ENCODE assay signal across 9 cellular contexts in the genomic region with DNA sequence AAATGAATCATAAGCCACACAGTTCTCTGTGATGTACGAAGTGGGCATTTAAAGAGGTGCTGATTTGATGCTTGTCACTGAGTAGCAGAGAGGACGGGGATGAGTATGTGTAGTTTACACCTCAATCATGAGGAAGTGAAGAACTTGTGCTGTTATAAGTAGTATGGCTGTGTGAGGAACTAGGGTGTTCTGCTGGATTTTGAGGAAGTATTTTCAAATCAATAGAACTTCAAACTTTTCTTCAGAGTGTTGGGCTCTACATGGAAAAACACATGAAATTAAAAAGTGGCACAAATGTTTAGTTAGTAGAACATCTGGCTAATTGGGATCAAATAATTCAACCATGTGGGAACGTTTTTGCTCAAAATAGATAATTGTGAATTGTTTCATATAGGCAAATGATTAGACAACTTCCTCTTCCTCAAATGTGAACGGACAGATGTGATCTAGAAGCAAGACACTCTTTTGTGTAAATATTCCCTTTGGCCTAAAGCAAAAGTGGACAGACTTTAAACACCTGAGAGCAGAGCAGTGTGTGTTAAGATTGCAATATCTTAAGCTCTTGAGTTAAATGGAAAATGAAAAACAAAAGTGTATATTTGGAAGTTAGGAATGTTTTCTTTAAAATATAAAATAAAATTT.
A peak's percentile ranks its signal among the peaks of the same experiment; 100 is the strongest.
DNase-seq lines count a peak whose midpoint lies in the region; ATAC-seq and TF ChIP-seq lines count a peak whose summit lies in the region.
"Had no signal": no experiment of that assay in that cellular context is flagged by ENCODE, and none has a peak within 500 bp of the region (broad histone marks: within the 10 kb centered on the region; RNA-seq: fewer than 3 reads in every experiment).

No MANE protein-coding gene starts in this region.

- ATAC-seq in HG03139 (IDR thresholded peaks at IDR 0.05; ENCODE audit: unreplicated experiment) (peak; percentile 74), GM23338 (no peak)

- H3F3A ChIP-seq in GM23338 (replicated peaks; ENCODE audit: low read depth), result no peaks in the 10 kb centered on the region

- H3K27me3 ChIP-seq in Caco-2 (replicated peaks; ENCODE audit: control insufficient read depth, insufficient read depth, low read length) (no peaks in the 10 kb centered on the region), GM23338 (ENCODE audit: insufficient read depth) (no peaks in the 10 kb centered on the region)

- H3K27me3 Mint-ChIP-seq in Caco-2 (ENCODE audit: insufficient read depth, unreplicated experiment), result no peaks in the 10 kb centered on the region
- no peaks in the 10 kb centered on the region for H3K27me3 Mint-ChIP-seq in GM23338 (ENCODE audit: insufficient read depth, low read depth, poor library complexity)

- POLR2A ChIA-PET in Caco-2 (lab: Charles Lee), result no interaction called here

- H3K9me3 ChIP-seq in Caco-2, result no peaks in the 10 kb centered on the region

- H3K4me1 ChIP-seq in Caco-2, result no peaks in the 10 kb centered on the region
- H3K4me1 ChIP-seq in GM23338 (ENCODE audit: insufficient read depth), result no peaks in the 10 kb centered on the region

- CTCF ChIA-PET in Caco-2 (lab: Charles Lee), result no interaction called here

- no peak overlapping the region for H3K4me3 ChIP-seq in Caco-2 (ENCODE audit: low read depth, low read length)
- H3K4me3 ChIP-seq in GM23338, result no peak overlapping the region

- no TSS peak for BruUV-seq in Caco-2 (replicated peaks; lab: Mats Ljungman, UMichigan)

- H3K27ac Mint-ChIP-seq in Caco-2 (ENCODE audit: unreplicated experiment), result no peak overlapping the region
- H3K27ac Mint-ChIP-seq in GM23338, result no peak overlapping the region

- intact Hi-C loops in Caco-2 (cut with micrococcal nuclease; ENCODE audit: unreplicated experiment), result no loop called here

- no peaks in the 10 kb centered on the region for H3K9me3 Mint-ChIP-seq in Caco-2 (ENCODE audit: unreplicated experiment)
- H3K9me3 Mint-ChIP-seq in GM23338, result no peaks in the 10 kb centered on the region

- H3K4me1 Mint-ChIP-seq in Caco-2 (ENCODE audit: low read depth, unreplicated experiment) (no peaks in the 10 kb centered on the region), GM23338 (no peaks in the 10 kb centered on the region)

- H3K4me3 Mint-ChIP-seq in Caco-2 (ENCODE audit: unreplicated experiment) (no peak overlapping the region), GM23338 (no peak overlapping the region)

- H3K36me3 ChIP-seq in Caco-2 (ENCODE audit: control insufficient read depth, insufficient read depth, low read length) (no peaks in the 10 kb centered on the region), GM23338 (ENCODE audit: insufficient read depth) (no peaks in the 10 kb centered on the region)

- H3K36me3 Mint-ChIP-seq in Caco-2 (ENCODE audit: insufficient read depth, unreplicated experiment) (no peaks in the 10 kb centered on the region), GM23338 (ENCODE audit: low read depth) (no peaks in the 10 kb centered on the region)

- no peaks in the 10 kb centered on the region for H3K9me2 ChIP-seq in GM23338 (ENCODE audit: insufficient read depth)

- DNase-seq in GDM1 (lab: John Stamatoyannopoulos, UW), result peak; percentile 4
- DNase-seq in GM20000 (ENCODE audit: low spot score), result peak; percentile 7
- peak; percentile 77 for DNase-seq in SKM-1 treated with dmso at 0.1 percent for 144 hours (lab: John Stamatoyannopoulos, UW; ENCODE audit: unreplicated experiment)
- DNase-seq in NCI-H1417 treated with DMSO at 0.1 percent for 48 hours (lab: John Stamatoyannopoulos, UW), result no peak
- no peak for DNase-seq in Caco-2
- DNase-seq in NCI-H774 (lab: John Stamatoyannopoulos, UW), result no peak
- no peak for DNase-seq in GM23338 (ENCODE audit: low spot score)

- no peaks in the 10 kb centered on the region for H3K79me2 ChIP-seq in GM23338 (replicated peaks; ENCODE audit: insufficient read depth)

- no peak overlapping the region for H3K4me2 ChIP-seq in GM23338

- no peak overlapping the region for H3K27ac ChIP-seq in GM23338 (ENCODE audit: low read depth)
- H3K27ac ChIP-seq: C4-2B had no signal

- no peak for TF ChIP-seq CTCF in GM20000 (IDR thresholded peaks at IDR 0.05; ENCODE audit: extremely low read depth, missing control alignments)
- TF ChIP-seq CTCF in Caco-2 (IDR thresholded peaks at IDR 0.05; ENCODE audit: insufficient read depth in 1 of 2, low read depth in 1 of 2, low read length in 1 of 2, severe bottlenecking in 1 of 2, unreplicated experiment in 1 of 2), result no peak
- TF ChIP-seq CTCF in GM23338 (conservative IDR thresholded peaks at IDR 0.05; ENCODE audit: low read depth in 2 of 2), result no peak

- no peaks in the 10 kb centered on the region for H4K20me1 ChIP-seq in GM23338 (replicated peaks; ENCODE audit: insufficient read depth)

- no peak overlapping the region for H2AFZ ChIP-seq in GM23338

TF ChIP-seq in GM23338, 12 proteins besides CTCF, POLR2A, EP300 and RAD21 (continues in another document):
- TF ChIP-seq EZH2phosphoT487 (IDR thresholded peaks at IDR 0.05; ENCODE audit: unreplicated experiment), result no peak
- no peak for TF ChIP-seq ZNF114 (CRISPR knock-in tag; IDR thresholded peaks at IDR 0.05)
- TF ChIP-seq EZH2 (IDR thresholded peaks at IDR 0.05; ENCODE audit: low read depth, unreplicated experiment), result no peak
- TF ChIP-seq, protein P1, sequence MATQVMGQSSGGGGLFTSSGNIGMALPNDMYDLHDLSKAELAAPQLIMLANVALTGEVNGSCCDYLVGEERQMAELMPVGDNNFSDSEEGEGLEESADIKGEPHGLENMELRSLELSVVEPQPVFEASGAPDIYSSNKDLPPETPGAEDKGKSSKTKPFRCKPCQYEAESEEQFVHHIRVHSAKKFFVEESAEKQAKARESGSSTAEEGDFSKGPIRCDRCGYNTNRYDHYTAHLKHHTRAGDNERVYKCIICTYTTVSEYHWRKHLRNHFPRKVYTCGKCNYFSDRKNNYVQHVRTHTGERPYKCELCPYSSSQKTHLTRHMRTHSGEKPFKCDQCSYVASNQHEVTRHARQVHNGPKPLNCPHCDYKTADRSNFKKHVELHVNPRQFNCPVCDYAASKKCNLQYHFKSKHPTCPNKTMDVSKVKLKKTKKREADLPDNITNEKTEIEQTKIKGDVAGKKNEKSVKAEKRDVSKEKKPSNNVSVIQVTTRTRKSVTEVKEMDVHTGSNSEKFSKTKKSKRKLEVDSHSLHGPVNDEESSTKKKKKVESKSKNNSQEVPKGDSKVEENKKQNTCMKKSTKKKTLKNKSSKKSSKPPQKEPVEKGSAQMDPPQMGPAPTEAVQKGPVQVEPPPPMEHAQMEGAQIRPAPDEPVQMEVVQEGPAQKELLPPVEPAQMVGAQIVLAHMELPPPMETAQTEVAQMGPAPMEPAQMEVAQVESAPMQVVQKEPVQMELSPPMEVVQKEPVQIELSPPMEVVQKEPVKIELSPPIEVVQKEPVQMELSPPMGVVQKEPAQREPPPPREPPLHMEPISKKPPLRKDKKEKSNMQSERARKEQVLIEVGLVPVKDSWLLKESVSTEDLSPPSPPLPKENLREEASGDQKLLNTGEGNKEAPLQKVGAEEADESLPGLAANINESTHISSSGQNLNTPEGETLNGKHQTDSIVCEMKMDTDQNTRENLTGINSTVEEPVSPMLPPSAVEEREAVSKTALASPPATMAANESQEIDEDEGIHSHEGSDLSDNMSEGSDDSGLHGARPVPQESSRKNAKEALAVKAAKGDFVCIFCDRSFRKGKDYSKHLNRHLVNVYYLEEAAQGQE (IDR thresholded peaks at IDR 0.05; ENCODE audit: unreplicated experiment), result no peak
- TF ChIP-seq ZNF331 (CRISPR knock-in tag; IDR thresholded peaks at IDR 0.05; ENCODE audit: low read depth), result no peak
- TF ChIP-seq, protein P2, sequence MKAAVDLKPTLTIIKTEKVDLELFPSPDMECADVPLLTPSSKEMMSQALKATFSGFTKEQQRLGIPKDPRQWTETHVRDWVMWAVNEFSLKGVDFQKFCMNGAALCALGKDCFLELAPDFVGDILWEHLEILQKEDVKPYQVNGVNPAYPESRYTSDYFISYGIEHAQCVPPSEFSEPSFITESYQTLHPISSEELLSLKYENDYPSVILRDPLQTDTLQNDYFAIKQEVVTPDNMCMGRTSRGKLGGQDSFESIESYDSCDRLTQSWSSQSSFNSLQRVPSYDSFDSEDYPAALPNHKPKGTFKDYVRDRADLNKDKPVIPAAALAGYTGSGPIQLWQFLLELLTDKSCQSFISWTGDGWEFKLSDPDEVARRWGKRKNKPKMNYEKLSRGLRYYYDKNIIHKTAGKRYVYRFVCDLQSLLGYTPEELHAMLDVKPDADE (IDR thresholded peaks at IDR 0.05), result no peak
- TF ChIP-seq NANOG (IDR thresholded peaks at IDR 0.05; ENCODE audit: borderline replicate concordance), result no peak
- TF ChIP-seq STAT1 (IDR thresholded peaks at IDR 0.05; ENCODE audit: unreplicated experiment), result no peak

Comparison
In these comparisons a context has a peak if more than half of its experiments do, and no peak if none do; other contexts are left out.
1. DNase-seq: peak in GDM1 (single experiment), GM20000 (single experiment) and SKM-1 treated with dmso at 0.1 percent for 144 hours (single experiment); none in NCI-H1417 treated with DMSO at 0.1 percent for 48 hours (single experiment), Caco-2 (0 of 2), NCI-H774 (single experiment) and GM23338 (single experiment).